In genomic region chr6:11007715-11008608, GRCh38 we compare ENCODE assay signal across 1 cellular context.
TF ChIP-seq lines count a peak whose summit lies in the region.

No MANE protein-coding gene starts in this region.

TF ChIP-seq in GM12878, 131 proteins besides CTCF, POLR2A, EP300 and RAD21 (continued from another document):
- TF ChIP-seq RELB (IDR thresholded peaks at IDR 0.05; ENCODE audit: low read depth) (no peak), SKIL (IDR thresholded peaks at IDR 0.05; ENCODE audit: low read depth, poor library complexity, severe bottlenecking) (no peak), ASH2L (IDR thresholded peaks at IDR 0.05; ENCODE audit: borderline replicate concordance, low read depth) (no peak), TCF12 (IDR thresholded peaks at IDR 0.05; ENCODE audit: low read depth, low read length) (no peak), POLR2AphosphoS5 (IDR thresholded peaks at IDR 0.05; ENCODE audit: low read length) (no peak), BCL3 (IDR thresholded peaks at IDR 0.05; ENCODE audit: borderline replicate concordance, insufficient read depth, low read depth, low read length, poor library complexity, severe bottlenecking) (no peak), CREB1 (IDR thresholded peaks at IDR 0.05; ENCODE audit: low read depth) (no peak), NFIC (IDR thresholded peaks at IDR 0.05; ENCODE audit: low read depth, low read length) (no peak)
- TF ChIP-seq, protein P1, sequence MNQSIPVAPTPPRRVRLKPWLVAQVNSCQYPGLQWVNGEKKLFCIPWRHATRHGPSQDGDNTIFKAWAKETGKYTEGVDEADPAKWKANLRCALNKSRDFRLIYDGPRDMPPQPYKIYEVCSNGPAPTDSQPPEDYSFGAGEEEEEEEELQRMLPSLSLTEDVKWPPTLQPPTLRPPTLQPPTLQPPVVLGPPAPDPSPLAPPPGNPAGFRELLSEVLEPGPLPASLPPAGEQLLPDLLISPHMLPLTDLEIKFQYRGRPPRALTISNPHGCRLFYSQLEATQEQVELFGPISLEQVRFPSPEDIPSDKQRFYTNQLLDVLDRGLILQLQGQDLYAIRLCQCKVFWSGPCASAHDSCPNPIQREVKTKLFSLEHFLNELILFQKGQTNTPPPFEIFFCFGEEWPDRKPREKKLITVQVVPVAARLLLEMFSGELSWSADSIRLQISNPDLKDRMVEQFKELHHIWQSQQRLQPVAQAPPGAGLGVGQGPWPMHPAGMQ (IDR thresholded peaks at IDR 0.05; ENCODE audit: borderline replicate concordance) = no peak
- TF ChIP-seq, protein P2, sequence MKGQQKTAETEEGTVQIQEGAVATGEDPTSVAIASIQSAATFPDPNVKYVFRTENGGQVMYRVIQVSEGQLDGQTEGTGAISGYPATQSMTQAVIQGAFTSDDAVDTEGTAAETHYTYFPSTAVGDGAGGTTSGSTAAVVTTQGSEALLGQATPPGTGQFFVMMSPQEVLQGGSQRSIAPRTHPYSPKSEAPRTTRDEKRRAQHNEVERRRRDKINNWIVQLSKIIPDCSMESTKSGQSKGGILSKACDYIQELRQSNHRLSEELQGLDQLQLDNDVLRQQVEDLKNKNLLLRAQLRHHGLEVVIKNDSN (IDR thresholded peaks at IDR 0.05; ENCODE audit: borderline replicate concordance, extremely low read length, insufficient read depth, low read depth, low read length) = no peak
